In the genomic region with DNA sequence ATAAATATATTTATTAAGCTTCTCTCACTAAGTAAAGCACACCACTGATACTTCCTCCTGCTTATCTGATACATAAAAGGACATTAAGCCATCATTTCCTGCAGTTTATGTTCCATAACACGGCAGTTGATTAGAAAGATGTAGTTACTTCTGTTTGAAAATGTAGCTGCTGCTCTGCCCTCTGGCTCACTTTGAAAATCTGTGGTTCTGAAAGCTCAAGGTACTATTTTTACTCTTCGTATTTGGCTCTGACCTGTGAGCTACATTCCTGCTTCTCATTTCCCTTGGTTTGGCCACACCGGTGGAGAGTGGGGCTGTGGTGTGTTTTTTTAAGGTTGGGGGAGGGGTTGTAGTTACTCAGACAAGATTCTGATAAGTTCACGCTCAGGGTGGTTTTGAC, we compare ENCODE assay signal across 8 cellular contexts. TPM values are rescaled to one million over a fixed set of nuclear protein-coding genes. Genes with fewer than 3 reads are reported as not detected.
DNase-seq lines count a peak whose midpoint lies in the region; ATAC-seq and TF ChIP-seq lines count a peak whose summit lies in the region.

No MANE protein-coding gene starts in this region.

- no peaks in the 10 kb centered on the region for H3K36me3 ChIP-seq in CD8-positive, alpha-beta T cell (ENCODE audit: insufficient read depth, low read length)
- no peaks in the 10 kb centered on the region for H3K36me3 ChIP-seq in mesendoderm (ENCODE audit: control insufficient read depth, insufficient read depth, low read length)

- in situ Hi-C loops in GM13976 (cut with MboI; ENCODE audit: low sequenced_read_pairs, unreplicated experiment), result no loop called here

- TF ChIP-seq CTCF in CD8-positive, alpha-beta T cell (IDR thresholded peaks at IDR 0.05), result no peak
- no peak for TF ChIP-seq CTCF in GM13976 (IDR thresholded peaks at IDR 0.05; ENCODE audit: borderline replicate concordance, control extremely low read depth, extremely low read depth, insufficient read depth, missing control alignments)

- no peak overlapping the region for H3K4me3 ChIP-seq in CD8-positive, alpha-beta T cell (ENCODE audit: low read depth, low read length)
- H3K4me3 ChIP-seq in mesendoderm (ENCODE audit: low read length), result no peak overlapping the region

- peaks cover 12% of the 10 kb centered on the region for H3K4me1 Mint-ChIP-seq in CD8-positive, alpha-beta T cell (ENCODE audit: low read depth)

- H3K4ac ChIP-seq in mesendoderm (ENCODE audit: low read depth, low read length), result no peak overlapping the region

- H3K79me1 ChIP-seq in mesendoderm (ENCODE audit: low read length), result no peaks in the 10 kb centered on the region

- no peaks in the 10 kb centered on the region for H3K79me2 ChIP-seq in mesendoderm (ENCODE audit: control insufficient read depth, insufficient read depth, low read length)

- POLR2A ChIA-PET in CD8-positive, alpha-beta T cell (lab: Charles Lee), result no interaction called here

- no peaks in the 10 kb centered on the region for H3K9me3 Mint-ChIP-seq in CD8-positive, alpha-beta T cell

- no peak overlapping the region for H2BK120ac ChIP-seq in mesendoderm (ENCODE audit: low read depth, low read length)

- H3K4me1 ChIP-seq in CD8-positive, alpha-beta T cell (ENCODE audit: insufficient read depth, low read length), result no peaks in the 10 kb centered on the region
- H3K4me1 ChIP-seq in mesendoderm (ENCODE audit: control insufficient read depth, low read depth, low read length), result no peaks in the 10 kb centered on the region

- no peak overlapping the region for H4K8ac ChIP-seq in mesendoderm (ENCODE audit: low read depth, low read length)

- H2BK15ac ChIP-seq in mesendoderm (replicated peaks; ENCODE audit: low read depth), result no peak overlapping the region

- no peak overlapping the region for H2BK5ac ChIP-seq in mesendoderm (ENCODE audit: low read length)

- intact Hi-C loops in CD8-positive, alpha-beta T cell (cut with DNase I, micrococcal nuclease), result no loop called here

- no CpG with 5 or more reads among the region's 4 CpGs for WGBS in mesendoderm (ENCODE audit: extremely low coverage, insufficient coverage, low lambda C conversion rate)

- peaks cover 12% of the 10 kb centered on the region for H3K36me3 Mint-ChIP-seq in CD8-positive, alpha-beta T cell

- H3K27me3 ChIP-seq in CD8-positive, alpha-beta T cell (ENCODE audit: insufficient read depth, low read length), result no peaks in the 10 kb centered on the region
- no peaks in the 10 kb centered on the region for H3K27me3 ChIP-seq in mesendoderm (ENCODE audit: insufficient read depth, low read length, poor library complexity)

- no peak overlapping the region for H3K4me2 ChIP-seq in mesendoderm (ENCODE audit: low read length)

- no peak overlapping the region for H3K9ac ChIP-seq in mesendoderm (ENCODE audit: low read length)

- H3K27ac Mint-ChIP-seq in CD8-positive, alpha-beta T cell, result peak overlapping the region; percentile 76

- no peak overlapping the region for H3K56ac ChIP-seq in mesendoderm (ENCODE audit: low read length)

- no peak overlapping the region for H2AK5ac ChIP-seq in mesendoderm (ENCODE audit: low read length)

- DNase-seq in CD8-positive, alpha-beta T cell, result no peak
- DNase-seq in dermis microvascular lymphatic vessel endothelial cell (ENCODE audit: low read depth in 2 of 2), result peak; percentile 48 to 60
- no peak for DNase-seq in DMS79 treated with DMSO at 0.1 percent for 48 hours (lab: John Stamatoyannopoulos, UW)
- no peak for DNase-seq in GM13976 (ENCODE audit: low spot score)
- DNase-seq in mesendoderm, result no peak
- DNase-seq in DMS53 (lab: John Stamatoyannopoulos, UW), result no peak

- CTCF ChIA-PET in CD8-positive, alpha-beta T cell (lab: Charles Lee), result interaction anchor here (1.4 kb wide), 1 partner anchor 309 kb away, joined by 4 read pairs; no protein-coding TSS in a partner anchor

- H3K23ac ChIP-seq in mesendoderm (ENCODE audit: low read length), result no peak overlapping the region

- no peak overlapping the region for H3K27ac ChIP-seq in CD8-positive, alpha-beta T cell (ENCODE audit: low read depth, low read length)
- no peak overlapping the region for H3K27ac ChIP-seq in mesendoderm (ENCODE audit: low read depth, low read length)

- no peak overlapping the region for H3K18ac ChIP-seq in mesendoderm (ENCODE audit: low read length)

- no peaks in the 10 kb centered on the region for H3K27me3 Mint-ChIP-seq in CD8-positive, alpha-beta T cell (ENCODE audit: low read depth)

- ATAC-seq in CD8-positive, alpha-beta T cell, result no peak
- ATAC-seq in GM19438 (IDR thresholded peaks at IDR 0.05; ENCODE audit: low read depth, unreplicated experiment) (peak; percentile 91), HG03175 (IDR thresholded peaks at IDR 0.05; ENCODE audit: unreplicated experiment) (peak; percentile 80)

- peak overlapping the region; percentile 50 for H3K4me3 Mint-ChIP-seq in CD8-positive, alpha-beta T cell

- H3K9me3 ChIP-seq in CD8-positive, alpha-beta T cell (ENCODE audit: low read length), result no peaks in the 10 kb centered on the region

- no peak overlapping the region for H4K5ac ChIP-seq in mesendoderm (ENCODE audit: low read length)

RNA-seq across cellular contexts. Expression of a gene that starts 12.8 kb away (rescaled TPM):
- 10 to 100 TPM; 22.9 to 23.3 TPM for total RNA-seq in CD8-positive, alpha-beta T cell
- total RNA-seq in dermis microvascular lymphatic vessel endothelial cell, result 0.76 and 1.7 TPM in 2 replicates
- 0.11 TPM for polyA plus RNA-seq in mesendoderm (2013, experiment 1 of 2)
- polyA plus RNA-seq in mesendoderm (2013, experiment 2 of 2), result 0.24 TPM

Comparison
In these comparisons a context has a peak if more than half of its experiments do, and no peak if none do; other contexts are left out.
1. DNase-seq: peak in dermis microvascular lymphatic vessel endothelial cell (2 of 2); none in CD8-positive, alpha-beta T cell (0 of 7), DMS79 treated with DMSO at 0.1 percent for 48 hours (single experiment), GM13976 (single experiment), mesendoderm (single experiment) and DMS53 (single experiment).